In genomic region chr13:30805603-30806011, GRCh38 we compare ENCODE assay signal across 11 cellular contexts.
A peak's percentile ranks its signal among the peaks of the same experiment; 100 is the strongest.
DNase-seq lines count a peak whose midpoint lies in the region; ATAC-seq and TF ChIP-seq lines count a peak whose summit lies in the region.
"Had no signal": no experiment of that assay in that cellular context is flagged by ENCODE, and none has a peak within 500 bp of the region (broad histone marks: within the 10 kb centered on the region; RNA-seq: fewer than 3 reads in every experiment).

No MANE protein-coding gene starts in this region.

- peak; percentile 70 for DNase-seq in Calu3
- no peak for DNase-seq in SK-N-MC (ENCODE audit: low read depth, low spot score)
- DNase-seq in foreskin melanocyte, result peak; percentile 98
- DNase-seq in osteocyte (ENCODE audit: extremely low spot score, unreplicated experiment), result peak; percentile 89
- DNase-seq in stimulated activated CD4-positive, alpha-beta T cell treated with anti-CD3 and anti-CD28 coated beads, Interleukin-4, amount 100 ng/mL, for 4 hours, result no peak
- DNase-seq in HPDE6-E6E7 (ENCODE audit: extremely low spot score), result no peak
- no peak for DNase-seq in NCI-H2107 treated with DMSO at 0.1 percent for 48 hours (lab: John Stamatoyannopoulos, UW; ENCODE audit: unreplicated experiment)
- DNase-seq: activated CD4-positive, alpha-beta T cell treated with anti-CD3 and anti-CD28 coated beads for 1 hour; NCI-H1092 had no signal

- H3K9ac ChIP-seq in SK-N-MC (ENCODE audit: insufficient read length), result peak overlapping the region; percentile 58

- BruUV-seq in Calu3 (replicated peaks; lab: Mats Ljungman, UMichigan), result no TSS peak

- intact Hi-C loops in Calu3 (cut with micrococcal nuclease; ENCODE audit: unreplicated experiment), result loop anchor here (2.0 to 10.0 kb wide), 3 partner anchors 59 to 237 kb away; no protein-coding TSS in a partner anchor

- ATAC-seq in GM18858 (IDR thresholded peaks at IDR 0.05; ENCODE audit: unreplicated experiment), result no peak

- H3K4me3 Mint-ChIP-seq in Calu3 (ENCODE audit: low read depth, unreplicated experiment) (peak overlapping the region; percentile 27), osteocyte (ENCODE audit: unreplicated experiment) (no peak overlapping the region)
- H3K4me3 Mint-ChIP-seq: activated T-helper 1 cell treated with anti-CD3 and anti-CD28 coated beads, Interleukin-12 subunit alpha, Interleukin-12 subunit beta, Interleukin-2, Interleukin-4 antibody, amounts not matched to agents 30 ng/mL and 10 ng/mL and 1 ng/mL, durations not matched to agents 14 hours and 24 hours and 36 hours had no signal

- H3K4me1 Mint-ChIP-seq in Calu3 (ENCODE audit: low read depth, unreplicated experiment), result peaks cover 40% of the 10 kb centered on the region
- peaks cover 64% of the 10 kb centered on the region for H3K4me1 Mint-ChIP-seq in osteocyte (ENCODE audit: unreplicated experiment)

- peak overlapping the region; percentile 48 for H3K4me3 ChIP-seq in SK-N-MC

- H3K27me3 Mint-ChIP-seq in Calu3 (ENCODE audit: unreplicated experiment) (no peaks in the 10 kb centered on the region), osteocyte (ENCODE audit: unreplicated experiment) (no peaks in the 10 kb centered on the region)

- CTCF ChIA-PET in Calu3 (lab: Charles Lee), result interaction anchor here (0.8 to 2.1 kb wide), 3 partner anchors 13 to 239 kb away, joined by 3 to 6 read pairs (median 3); no protein-coding TSS in a partner anchor

- H3K36me3 ChIP-seq in SK-N-MC (ENCODE audit: insufficient read depth, low read length), result no peaks in the 10 kb centered on the region

- peak overlapping the region; percentile 69 for H3K27ac Mint-ChIP-seq in Calu3 (ENCODE audit: unreplicated experiment)
- peak overlapping the region; percentile 53 for H3K27ac Mint-ChIP-seq in osteocyte (ENCODE audit: unreplicated experiment)
- H3K27ac Mint-ChIP-seq: activated T-helper 1 cell treated with anti-CD3 and anti-CD28 coated beads, Interleukin-12 subunit alpha, Interleukin-12 subunit beta, Interleukin-2, Interleukin-4 antibody, amounts not matched to agents 30 ng/mL and 10 ng/mL and 1 ng/mL, durations not matched to agents 14 hours and 24 hours and 36 hours had no signal

- no peaks in the 10 kb centered on the region for H3K36me3 Mint-ChIP-seq in Calu3 (ENCODE audit: insufficient read depth, unreplicated experiment)
- no peaks in the 10 kb centered on the region for H3K36me3 Mint-ChIP-seq in osteocyte (ENCODE audit: unreplicated experiment)

- H3K27ac ChIP-seq in SK-N-MC, result peak overlapping the region; percentile 96

- TF ChIP-seq CTCF in Calu3 (IDR thresholded peaks at IDR 0.05; ENCODE audit: unreplicated experiment), result no peak
- TF ChIP-seq CTCF in osteocyte (IDR thresholded peaks at IDR 0.05), result no peak

- H3K9me3 Mint-ChIP-seq in Calu3 (ENCODE audit: low read depth, unreplicated experiment), result no peaks in the 10 kb centered on the region
- H3K9me3 Mint-ChIP-seq in osteocyte (ENCODE audit: unreplicated experiment), result no peaks in the 10 kb centered on the region
- H3K9me3 Mint-ChIP-seq: activated T-helper 1 cell treated with anti-CD3 and anti-CD28 coated beads, Interleukin-12 subunit alpha, Interleukin-12 subunit beta, Interleukin-2, Interleukin-4 antibody, amounts not matched to agents 30 ng/mL and 10 ng/mL and 1 ng/mL, durations not matched to agents 14 hours and 24 hours and 36 hours had no signal

- no peaks in the 10 kb centered on the region for H3K9me3 ChIP-seq in SK-N-MC (ENCODE audit: low read depth, low read length)

Comparison
In these comparisons a context has a peak if more than half of its experiments do, and no peak if none do; other contexts are left out.
1. DNase-seq: peak in Calu3 (single experiment), foreskin melanocyte (single experiment) and osteocyte (single experiment); none in SK-N-MC (single experiment), stimulated activated CD4-positive, alpha-beta T cell treated with anti-CD3 and anti-CD28 coated beads, Interleukin-4, amount 100 ng/mL, for 4 hours (0 of 2), HPDE6-E6E7 (single experiment) and NCI-H2107 treated with DMSO at 0.1 percent for 48 hours (single experiment).